In genomic region chrX:52958113-52959010, GRCh38 we compare ENCODE assay signal across 8 cellular contexts. TPM values are rescaled to one million over a fixed set of nuclear protein-coding genes. Genes with fewer than 3 reads are reported as not detected.
DNase-seq lines count a peak whose midpoint lies in the region; ATAC-seq and TF ChIP-seq lines count a peak whose summit lies in the region.
"Not testable (repeated sequence)": the region's sequence is repeated elsewhere in the genome, so short reads cannot be mapped to it uniquely, and the experiment has no call there.

FAM156A (minus strand) TSS chrX:52958518; CDS start chrX:52948588, 9,930 bp downstream.

- H3K9me3 ChIP-seq in lower lobe of right lung: not testable (repeated sequence)

- H3K4me1 ChIP-seq in lower lobe of right lung: not testable (repeated sequence)

- not testable (repeated sequence) for H3K27me3 Mint-ChIP-seq in Calu3 (ENCODE audit: unreplicated experiment); activated CD4-positive, alpha-beta T cell treated with anti-CD3 and anti-CD28 coated beads, Interleukin-2, amount 10 ng/mL, durations not matched to agents 24 days and 14 days; effector memory CD8-positive, alpha-beta T cell

- intact Hi-C loops in Calu3 (cut with micrococcal nuclease; ENCODE audit: unreplicated experiment); activated CD4-positive, alpha-beta T cell treated with anti-CD3 and anti-CD28 coated beads, Interleukin-2, amount 10 ng/mL, durations not matched to agents 24 days and 14 days (cut with micrococcal nuclease); lower lobe of right lung (cut with DNase I): not testable (repeated sequence)

- not testable (repeated sequence) for DNase-seq in Calu3; activated CD4-positive, alpha-beta T cell treated with anti-CD3 and anti-CD28 coated beads, Interleukin-2, amount 10 ng/mL, durations not matched to agents 24 days and 14 days; effector memory CD8-positive, alpha-beta T cell; lower lobe of right lung; stimulated activated naive CD8-positive, alpha-beta T cell treated with anti-CD3 and anti-CD28 coated beads, Interleukin-15, Interleukin-2, amounts not matched to agents 100 U/mL and 50 U/mL, for 24 hours

- not testable (repeated sequence) for H3K4me3 Mint-ChIP-seq in Calu3 (ENCODE audit: low read depth, unreplicated experiment); activated CD4-positive, alpha-beta T cell treated with anti-CD3 and anti-CD28 coated beads, Interleukin-2, amount 10 ng/mL, durations not matched to agents 24 days and 14 days; effector memory CD8-positive, alpha-beta T cell

- not testable (repeated sequence) for H3K36me3 Mint-ChIP-seq in Calu3 (ENCODE audit: insufficient read depth, unreplicated experiment); activated CD4-positive, alpha-beta T cell treated with anti-CD3 and anti-CD28 coated beads, Interleukin-2, amount 10 ng/mL, durations not matched to agents 24 days and 14 days (ENCODE audit: low read depth); effector memory CD8-positive, alpha-beta T cell (ENCODE audit: insufficient read depth)

- H3K9me3 Mint-ChIP-seq in Calu3 (ENCODE audit: low read depth, unreplicated experiment); activated CD4-positive, alpha-beta T cell treated with anti-CD3 and anti-CD28 coated beads, Interleukin-2, amount 10 ng/mL, durations not matched to agents 24 days and 14 days; effector memory CD8-positive, alpha-beta T cell: not testable (repeated sequence)

- H3K27ac Mint-ChIP-seq in Calu3 (ENCODE audit: unreplicated experiment); activated CD4-positive, alpha-beta T cell treated with anti-CD3 and anti-CD28 coated beads, Interleukin-2, amount 10 ng/mL, durations not matched to agents 24 days and 14 days; effector memory CD8-positive, alpha-beta T cell: not testable (repeated sequence)

- H3K27ac ChIP-seq in lower lobe of right lung: not testable (repeated sequence)

- H3K4me1 Mint-ChIP-seq in Calu3 (ENCODE audit: low read depth, unreplicated experiment); activated CD4-positive, alpha-beta T cell treated with anti-CD3 and anti-CD28 coated beads, Interleukin-2, amount 10 ng/mL, durations not matched to agents 24 days and 14 days; effector memory CD8-positive, alpha-beta T cell (ENCODE audit: low read depth in 2 of 2): not testable (repeated sequence)

- not testable (repeated sequence) for H3K27me3 ChIP-seq in lower lobe of right lung (ENCODE audit: low read depth)

- not testable (repeated sequence) for H3K4me3 ChIP-seq in lower lobe of right lung

- H3K36me3 ChIP-seq in lower lobe of right lung: not testable (repeated sequence)

- not testable (repeated sequence) for TF ChIP-seq CTCF in Calu3 (IDR thresholded peaks at IDR 0.05; ENCODE audit: unreplicated experiment); lower lobe of right lung (IDR thresholded peaks at IDR 0.05)

- CTCF ChIA-PET in Calu3 (lab: Charles Lee): not testable (repeated sequence)

- BruUV-seq in Calu3 (replicated peaks; lab: Mats Ljungman, UMichigan): not testable (repeated sequence)

- ATAC-seq in GM19395 (IDR thresholded peaks at IDR 0.05; ENCODE audit: unreplicated experiment): peak; percentile 86
- ATAC-seq in HG02642 (IDR thresholded peaks at IDR 0.05; ENCODE audit: poor library complexity, unreplicated experiment): peak; percentile 91
- peak; percentile 91 for ATAC-seq in HG03432 (IDR thresholded peaks at IDR 0.05; ENCODE audit: unreplicated experiment)
- ATAC-seq in effector memory CD8-positive, alpha-beta T cell (replicated peaks): peak; percentile 88
- peak; percentile 95 to 98 for ATAC-seq in lower lobe of right lung
- peak; percentile 91 for ATAC-seq in stimulated activated naive CD8-positive, alpha-beta T cell treated with anti-CD3 and anti-CD28 coated beads, Interleukin-15, Interleukin-2, amounts not matched to agents 100 U/mL and 50 U/mL, for 24 hours

RNA-seq across cellular contexts. Expression of gene FAM156A, which starts in this region (rescaled TPM):
- 18.0 and 19.7 TPM in 2 replicates for total RNA-seq in Calu3 (2022)
- 27.3 and 28.3 TPM in 2 replicates for total RNA-seq in activated CD4-positive, alpha-beta T cell treated with anti-CD3 and anti-CD28 coated beads, Interleukin-2, amount 10 ng/mL, durations not matched to agents 24 days and 14 days
- 20.6 TPM for total RNA-seq in lower lobe of right lung
